7 cellular contexts compared by ENCODE assay signal in the genomic region with DNA sequence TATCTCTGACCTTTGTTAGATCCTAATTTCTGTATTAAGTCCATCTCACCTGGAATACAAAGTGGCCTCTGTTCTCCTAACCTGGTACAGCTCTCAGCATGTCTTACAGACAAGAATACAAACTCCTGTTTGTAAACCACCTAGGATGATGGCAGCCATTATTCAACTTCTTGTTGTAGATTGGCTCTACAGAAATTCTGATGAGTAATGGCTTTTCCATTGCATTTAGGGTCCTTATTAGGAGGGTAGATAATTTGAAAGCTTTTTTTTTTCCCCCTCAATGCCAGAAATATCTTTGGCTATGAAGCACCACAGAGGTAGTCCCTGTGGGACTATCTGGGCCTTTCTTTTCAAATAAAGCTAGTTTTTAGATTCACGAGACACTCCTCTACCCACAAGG. TPM values are rescaled to one million over a fixed set of nuclear protein-coding genes. Genes with fewer than 3 reads are reported as not detected.
"Had no signal": no experiment of that assay in that cellular context is flagged by ENCODE, and none has a peak within 500 bp of the region (broad histone marks: within the 10 kb centered on the region; RNA-seq: fewer than 3 reads in every experiment).

No MANE protein-coding gene starts in this region.

- DNase-seq: KBM-7, KG1 had no signal

- ATAC-seq: K562 had no signal

- H3K4me3 ChIP-seq: K562 had no signal

- H3K4me2 ChIP-seq: KMS-11 had no signal

- H3K9ac ChIP-seq: KMS-11 had no signal

- H3K27ac ChIP-seq: HL-60, KMS-11 had no signal

- FAIRE-seq: HTR-8/SVneo, K562 had no signal

RNA-seq across cellular contexts. Expression of gene NR2E3, which starts 9.8 kb away (rescaled TPM):
- total RNA-seq: HT1080, K562 had no signal
- polyA plus RNA-seq: K562 had no signal
